ENCODE assay signal across 24 cellular contexts in genomic region chr13:20680416-20681080, GRCh38. TPM values are rescaled to one million over a fixed set of nuclear protein-coding genes. Genes with fewer than 3 reads are reported as not detected.
DNase-seq lines count a peak whose midpoint lies in the region; ATAC-seq, FAIRE-seq and TF ChIP-seq lines count a peak whose summit lies in the region.
"Had no signal": no experiment of that assay in that cellular context is flagged by ENCODE, and none has a peak within 500 bp of the region (broad histone marks: within the 10 kb centered on the region; RNA-seq: fewer than 3 reads in every experiment).

No MANE protein-coding gene starts in this region.

- no peak overlapping the region for H3K4me3 Mint-ChIP-seq in astrocyte (ENCODE audit: unreplicated experiment)
- H3K4me3 Mint-ChIP-seq: CD14-positive monocyte; CD4-positive, alpha-beta memory T cell; CD4-positive, CD25-positive, alpha-beta regulatory T cell; CD8-positive, alpha-beta memory T cell had no signal

- H3K27ac Mint-ChIP-seq in astrocyte (ENCODE audit: unreplicated experiment) = peak overlapping the region; percentile 5
- H3K27ac Mint-ChIP-seq: CD14-positive monocyte; CD4-positive, alpha-beta memory T cell; CD4-positive, CD25-positive, alpha-beta regulatory T cell; CD8-positive, alpha-beta memory T cell had no signal

- no peak overlapping the region for H4K12ac ChIP-seq in trophoblast cell (ENCODE audit: low read depth, low read length)

- no peak overlapping the region for H2AK5ac ChIP-seq in trophoblast cell (ENCODE audit: low read length)

- H3K9me3 Mint-ChIP-seq in astrocyte (ENCODE audit: unreplicated experiment) = no peaks in the 10 kb centered on the region
- H3K9me3 Mint-ChIP-seq: CD14-positive monocyte; CD4-positive, alpha-beta memory T cell; CD4-positive, CD25-positive, alpha-beta regulatory T cell; CD8-positive, alpha-beta memory T cell had no signal

- no CpG with 5 or more reads among the region's 10 CpGs for WGBS in trophoblast cell (ENCODE audit: extremely low coverage, insufficient coverage, insufficient read length)

- H3K4me1 ChIP-seq in astrocyte (ENCODE audit: insufficient read depth, low read length) (peaks cover 6% of the 10 kb centered on the region), trophoblast cell (ENCODE audit: control insufficient read depth in 1 of 2, insufficient read depth in 2 of 2, low read length in 2 of 2) (peaks cover 2 to 17% of the 10 kb centered on the region in 2 experiments), uterus (no peaks in the 10 kb centered on the region)
- H3K4me1 ChIP-seq: BE2C, BLaER1 had no signal

- no peaks in the 10 kb centered on the region for H3K27me3 ChIP-seq in astrocyte (ENCODE audit: insufficient read depth, low read length)
- no peaks in the 10 kb centered on the region for H3K27me3 ChIP-seq in trophoblast cell (ENCODE audit: insufficient read depth, low read length)
- no peaks in the 10 kb centered on the region for H3K27me3 ChIP-seq in uterus
- H3K27me3 ChIP-seq: BE2C, BLaER1 had no signal

- intact Hi-C loops in uterus (cut with DNase I; ENCODE audit: low total_unique reads) = no loop called here

- no peaks in the 10 kb centered on the region for H3K27me3 Mint-ChIP-seq in astrocyte (ENCODE audit: low read depth, unreplicated experiment)
- H3K27me3 Mint-ChIP-seq: CD4-positive, alpha-beta memory T cell; CD4-positive, CD25-positive, alpha-beta regulatory T cell; CD8-positive, alpha-beta memory T cell had no signal

- H3K36me3 Mint-ChIP-seq in astrocyte (ENCODE audit: low read depth, unreplicated experiment) = peaks cover 4% of the 10 kb centered on the region

- H3K4me2 ChIP-seq in astrocyte (ENCODE audit: low read length) (no peak overlapping the region), trophoblast cell (ENCODE audit: low read length) (no peak overlapping the region)
- H3K4me2 ChIP-seq: BLaER1 had no signal

- H3K4ac ChIP-seq in trophoblast cell (ENCODE audit: low read depth, low read length) = no peak overlapping the region

- FAIRE-seq in astrocyte (lab: Jason Lieb, UNC) = no peak
- FAIRE-seq: A204.1, G401.6, GM12892, GM18507 had no signal

- no peak for TF ChIP-seq CTCF in astrocyte (IDR thresholded peaks at IDR 0.05; ENCODE audit: insufficient read depth, low read depth, low read length)
- no peak for TF ChIP-seq CTCF in uterus (IDR thresholded peaks at IDR 0.05)

- DNase-seq in astrocyte (ENCODE audit: low read depth) (no peak), trophoblast cell (peak; percentile 84 to 97), uterus (no peak), DMS79 treated with DMSO at 0.1 percent for 48 hours (lab: John Stamatoyannopoulos, UW) (no peak)
- DNase-seq: 8988T; ACHN; BE2C; C1 segment of cervical spinal cord; CD4-positive, alpha-beta memory T cell; CD4-positive, CD25-positive, alpha-beta regulatory T cell; CD8-positive, alpha-beta memory T cell; COR-L47; DMS 273 treated with DMSO at 0.1 percent for 48 hours; DMS153; DMS53; DMS79; GF-D8 had no signal

- no peak overlapping the region for H2BK12ac ChIP-seq in trophoblast cell (ENCODE audit: low read length)

- H2BK5ac ChIP-seq in trophoblast cell (ENCODE audit: low read depth, low read length, poor library complexity) = no peak overlapping the region

- TF ChIP-seq POLR2A in uterus (IDR thresholded peaks at IDR 0.05) = no peak

- H4K20me1 ChIP-seq in astrocyte (ENCODE audit: insufficient read depth, low read length) = no peaks in the 10 kb centered on the region
- H4K20me1 ChIP-seq: BLaER1 had no signal

- no peak overlapping the region for H4K91ac ChIP-seq in trophoblast cell (ENCODE audit: low read depth, low read length)

- H3K4me3 ChIP-seq in astrocyte (ENCODE audit: insufficient read depth, low read depth, low read length) = no peak overlapping the region
- no peak overlapping the region for H3K4me3 ChIP-seq in trophoblast cell (ENCODE audit: low read depth, low read length)
- no peak overlapping the region for H3K4me3 ChIP-seq in uterus
- H3K4me3 ChIP-seq: BLaER1 had no signal

- no peak overlapping the region for H2BK120ac ChIP-seq in trophoblast cell (ENCODE audit: insufficient read depth, low read length, poor library complexity)

- H2AFZ ChIP-seq in astrocyte (ENCODE audit: low read depth, low read length) (no peak overlapping the region), trophoblast cell (ENCODE audit: insufficient read depth, low read length, poor library complexity) (no peak overlapping the region)

- no peak overlapping the region for H3K23ac ChIP-seq in trophoblast cell (ENCODE audit: low read length)

- no peak overlapping the region for H4K8ac ChIP-seq in trophoblast cell (ENCODE audit: low read depth, low read length)

- H3K18ac ChIP-seq in trophoblast cell (ENCODE audit: low read length) = no peak overlapping the region

- no peaks in the 10 kb centered on the region for H3K9me3 ChIP-seq in astrocyte (ENCODE audit: insufficient read depth, low read depth, low read length)
- no peaks in the 10 kb centered on the region for H3K9me3 ChIP-seq in trophoblast cell (ENCODE audit: insufficient read depth, low read depth, low read length)
- H3K9me3 ChIP-seq in uterus = no peaks in the 10 kb centered on the region
- H3K9me3 ChIP-seq: BE2C, BLaER1 had no signal

- peaks cover 2% of the 10 kb centered on the region for H3K79me1 ChIP-seq in trophoblast cell (ENCODE audit: low read length)

- H3K14ac ChIP-seq in trophoblast cell (ENCODE audit: low read length) = no peak overlapping the region

- no peaks in the 10 kb centered on the region for H3K79me2 ChIP-seq in astrocyte (ENCODE audit: insufficient read depth, low read length)
- no peaks in the 10 kb centered on the region for H3K79me2 ChIP-seq in trophoblast cell (ENCODE audit: control insufficient read depth, insufficient read depth, low read length, poor library complexity)

- ATAC-seq in GM21390 (IDR thresholded peaks at IDR 0.05; ENCODE audit: unreplicated experiment) = no peak

- H3K27ac ChIP-seq in astrocyte (ENCODE audit: low read depth, low read length) (no peak overlapping the region), trophoblast cell (ENCODE audit: low read depth, low read length) (no peak overlapping the region), uterus (no peak overlapping the region)
- H3K27ac ChIP-seq: BLaER1 had no signal

- H3K9ac ChIP-seq in astrocyte (ENCODE audit: low read length) (no peak overlapping the region), trophoblast cell (ENCODE audit: low read length) (no peak overlapping the region)
- H3K9ac ChIP-seq: BLaER1 had no signal

- H3K4me1 Mint-ChIP-seq in astrocyte (ENCODE audit: low read depth, unreplicated experiment) = no peaks in the 10 kb centered on the region
- H3K4me1 Mint-ChIP-seq: CD4-positive, alpha-beta memory T cell; CD4-positive, CD25-positive, alpha-beta regulatory T cell; CD8-positive, alpha-beta memory T cell had no signal

- no peaks in the 10 kb centered on the region for H3K36me3 ChIP-seq in astrocyte (ENCODE audit: insufficient read depth, low read length)
- H3K36me3 ChIP-seq in trophoblast cell (ENCODE audit: control insufficient read depth in 1 of 2, insufficient read depth in 2 of 2, low read length in 2 of 2) = no peaks in the 10 kb centered on the region
- no peaks in the 10 kb centered on the region for H3K36me3 ChIP-seq in uterus
- H3K36me3 ChIP-seq: BE2C, BLaER1 had no signal

RNA-seq across cellular contexts. Expression of gene IL17D, which starts 23.0 kb away (rescaled TPM):
- 1.6 and 1.9 TPM in 2 replicates for total RNA-seq in astrocyte
- 1.7 TPM in 2 replicates for polyA plus RNA-seq in trophoblast cell (2013)
- 1 to 10 TPM in 2 of 4 donors, not detected in 2; 2.7 to 5.6 TPM for total RNA-seq in uterus
- total RNA-seq: CD4-positive, alpha-beta memory T cell; CD4-positive, CD25-positive, alpha-beta regulatory T cell had no signal
- polyA plus RNA-seq: CD14-positive monocyte; CD4-positive, alpha-beta memory T cell had no signal

Comparison
In these comparisons a context has a peak if more than half of its experiments do, and no peak if none do; other contexts are left out.
1. DNase-seq: peak in trophoblast cell (2 of 2); none in astrocyte (single experiment), uterus (0 of 2) and DMS79 treated with DMSO at 0.1 percent for 48 hours (single experiment).